8 cellular contexts compared by ENCODE assay signal in genomic region chr4:152352645-152353116, GRCh38.
DNase-seq lines count a peak whose midpoint lies in the region; ATAC-seq, FAIRE-seq and TF ChIP-seq lines count a peak whose summit lies in the region.

No MANE protein-coding gene starts in this region.

- peak overlapping the region; percentile 1 for H2AFZ ChIP-seq in mammary epithelial cell (ENCODE audit: low read depth, low read length)
- no peak overlapping the region for H2AFZ ChIP-seq in keratinocyte (ENCODE audit: control insufficient read depth, low read length)

- H4K20me1 ChIP-seq in mammary epithelial cell (ENCODE audit: insufficient read depth, low read length) (no peaks in the 10 kb centered on the region), keratinocyte (ENCODE audit: control insufficient read depth, extremely low read depth, insufficient read depth, low read length) (no peaks in the 10 kb centered on the region)

- TF ChIP-seq CTCF in BE2C (IDR thresholded peaks at IDR 0.05; ENCODE audit: low read depth, low read length), result 0 out of 2 replicates have a peak, but pooled peaks have one; percentile 10
- TF ChIP-seq CTCF in mammary epithelial cell (conservative IDR thresholded peaks at IDR 0.05 in 1 of 2, IDR thresholded peaks at IDR 0.05 in 1 of 2; ENCODE audit: extremely low read depth in 1 of 2, insufficient read depth in 1 of 2, low read depth in 1 of 2, low read length in 2 of 2), result no peak
- peak in 1 of 3 experiments; percentile 6 for TF ChIP-seq CTCF in keratinocyte (optimal IDR thresholded peaks at IDR 0.05 in 1 of 3, IDR thresholded peaks at IDR 0.05 in 1 of 3, conservative IDR thresholded peaks at IDR 0.05 in 1 of 3; ENCODE audit: extremely low read depth in 1 of 3, insufficient read depth in 2 of 3, low read length in 3 of 3)

- in situ Hi-C loops in mammary epithelial cell (cut with MboI; ENCODE audit: low sequenced_read_pairs in 2 of 2), result no loop called here

- intact Hi-C loops in mammary epithelial cell (cut with micrococcal nuclease), result loop anchor here (2.0 to 10.0 kb wide), 4 partner anchors 94 to 408 kb away; no protein-coding TSS in a partner anchor

- CTCF ChIA-PET in mammary epithelial cell (lab: Charles Lee; ENCODE audit: low non-redundant PET), result interaction anchor here (0.6 kb wide), 1 partner anchor 749 kb away, joined by 4 read pairs; no protein-coding TSS in a partner anchor

- no peaks in the 10 kb centered on the region for H3K36me3 ChIP-seq in BE2C
- no peaks in the 10 kb centered on the region for H3K36me3 ChIP-seq in mammary epithelial cell (ENCODE audit: insufficient read depth, low read length)
- H3K36me3 ChIP-seq in keratinocyte (ENCODE audit: control insufficient read depth in 2 of 2, extremely low read depth in 1 of 2, insufficient read depth in 2 of 2, low read length in 2 of 2), result no peaks in the 10 kb centered on the region

- WGBS in mammary epithelial cell (ENCODE audit: low coverage, missing lambda C conversion rate), result 0% methylated on average over 7 of the region's 10 CpGs

- peak; percentile 78 for DNase-seq in BE2C
- DNase-seq in NCI-H748 (lab: John Stamatoyannopoulos, UW; ENCODE audit: unreplicated experiment), result peak; percentile 96
- peak; percentile 98 for DNase-seq in mammary epithelial cell
- DNase-seq in keratinocyte (ENCODE audit: low read depth, low spot score), result peak; percentile 49
- DNase-seq in smooth muscle cell of the brain vasculature (ENCODE audit: low read depth, low spot score), result peak; percentile 90
- no peak for DNase-seq in activated CD4-positive, alpha-beta T cell treated with anti-CD3 and anti-CD28 coated beads for 48 hours

- TSS peak; percentile 86 for BruUV-seq in mammary epithelial cell (replicated peaks; lab: Mats Ljungman, UMichigan)

- H3K4me3 ChIP-seq in BE2C (ENCODE audit: low read depth, low read length) (peak overlapping the region; percentile 89), mammary epithelial cell (replicated peaks in 1 of 3; ENCODE audit: insufficient read depth in 1 of 3, low read depth in 2 of 3, low read length in 3 of 3) (peak overlapping the region; percentile 57 to 96 (median 94)), keratinocyte (ENCODE audit: control insufficient read depth in 2 of 3, extremely low read depth in 1 of 3, insufficient read depth in 2 of 3, low read depth in 1 of 3, low read length in 3 of 3) (peak overlapping the region; percentile 66 to 73 (median 72))

- no peaks in the 10 kb centered on the region; the same call in 1 of the 2 replicates for H3K4me1 ChIP-seq in BE2C
- H3K4me1 ChIP-seq in mammary epithelial cell (ENCODE audit: insufficient read depth, low read length), result peaks cover 16% of the 10 kb centered on the region
- peaks cover 26% of the 10 kb centered on the region for H3K4me1 ChIP-seq in keratinocyte (ENCODE audit: control insufficient read depth, extremely low read depth, insufficient read depth, low read length)

- H3K4me2 ChIP-seq in mammary epithelial cell (ENCODE audit: insufficient read depth, low read depth, low read length) (peak overlapping the region; percentile 92), keratinocyte (ENCODE audit: control insufficient read depth, extremely low read depth, insufficient read depth, low read depth, low read length) (peak overlapping the region; percentile 92)

- H3K9me3 ChIP-seq in BE2C (no peaks in the 10 kb centered on the region), mammary epithelial cell (replicated peaks; ENCODE audit: insufficient read depth, low read length) (no peaks in the 10 kb centered on the region), keratinocyte (ENCODE audit: control insufficient read depth, low read depth, low read length) (no peaks in the 10 kb centered on the region)

- peak overlapping the region; percentile 85 for H3K9ac ChIP-seq in mammary epithelial cell (ENCODE audit: insufficient read depth, low read length)
- H3K9ac ChIP-seq in keratinocyte (ENCODE audit: control insufficient read depth, extremely low read depth, insufficient read depth, low read length), result peak overlapping the region; percentile 74

- dilution Hi-C loops in mammary epithelial cell (cut with HindIII; ENCODE audit: low sequenced_read_pairs) (no loop called here), keratinocyte (cut with MboI; ENCODE audit: extremely low pct_ligation_motif_present, low sequenced_read_pairs) (no loop called here)

- H3K9me1 ChIP-seq in keratinocyte (ENCODE audit: control insufficient read depth, extremely low read depth, insufficient read depth, low read length), result no peaks in the 10 kb centered on the region

- TF ChIP-seq POLR2A in GM19193 (IDR thresholded peaks at IDR 0.05; ENCODE audit: extremely low read depth, insufficient read depth, insufficient read length), result peak; percentile 54

- no peaks in the 10 kb centered on the region for H3K27me3 ChIP-seq in BE2C
- H3K27me3 ChIP-seq in mammary epithelial cell (ENCODE audit: insufficient read depth, low read length), result no peaks in the 10 kb centered on the region
- no peaks in the 10 kb centered on the region for H3K27me3 ChIP-seq in keratinocyte (ENCODE audit: control insufficient read depth, extremely low read depth, insufficient read depth, low read length)

- ATAC-seq in HG03469 (IDR thresholded peaks at IDR 0.05; ENCODE audit: unreplicated experiment), result peak; percentile 56

- H3K27ac ChIP-seq in mammary epithelial cell (ENCODE audit: insufficient read depth, low read depth, low read length) (peak overlapping the region; percentile 92), keratinocyte (ENCODE audit: control insufficient read depth, insufficient read depth, low read length) (peak overlapping the region; percentile 71)

- H3K79me2 ChIP-seq in mammary epithelial cell (ENCODE audit: insufficient read depth, low read length) (peaks cover 64% of the 10 kb centered on the region), keratinocyte (ENCODE audit: control insufficient read depth, insufficient read depth, low read length) (peaks cover 51% of the 10 kb centered on the region)

- peak; percentile 100 for FAIRE-seq in keratinocyte (lab: Jason Lieb, UNC)
